ENCODE assay signal across 19 cellular contexts in genomic region chr17:6392609-6393367, GRCh38. TPM values are rescaled to one million over a fixed set of nuclear protein-coding genes. Genes with fewer than 3 reads are reported as not detected.
DNase-seq lines count a peak whose midpoint lies in the region; ATAC-seq, FAIRE-seq and TF ChIP-seq lines count a peak whose summit lies in the region.
"Had no signal": no experiment of that assay in that cellular context is flagged by ENCODE, and none has a peak within 500 bp of the region (broad histone marks: within the 10 kb centered on the region; RNA-seq: fewer than 3 reads in every experiment).

No MANE protein-coding gene starts in this region.

- FAIRE-seq in H1 (lab: Jason Lieb, UNC): no peak
- no peak for FAIRE-seq in small intestine (lab: Jason Lieb, UNC)
- FAIRE-seq: A204.1 had no signal

- 82% methylated on average over 15 of the region's 15 CpGs; no CpG with 5 or more reads in 1 of the 2 experiments for WGBS in H1 (ENCODE audit: extremely low coverage in 1 of 2, insufficient coverage in 1 of 2, insufficient read length in 1 of 2, insufficient replicate concordance in 2 of 2, low coverage in 1 of 2, low lambda C conversion rate in 2 of 2, missing lambda C conversion rate in 1 of 2), 2 experiments
- 7 to 36% (median 22%) methylated on average over 15 of the region's 15 CpGs for WGBS in small intestine, 3 donors

- TF ChIP-seq POLR2A in H1 (IDR thresholded peaks at IDR 0.05; ENCODE audit: control extremely low read depth in 1 of 2, low read depth in 2 of 2, low read length in 2 of 2): no peak

- no peaks in the 10 kb centered on the region for H3K36me3 ChIP-seq in H1 (ENCODE audit: control insufficient read depth in 2 of 4, insufficient read depth in 4 of 4, low read length in 3 of 4)
- H3K36me3 ChIP-seq in small intestine (ENCODE audit: control insufficient read depth in 2 of 2, insufficient read depth in 2 of 2, low read length in 2 of 2): no peaks in the 10 kb centered on the region

- H2BK20ac ChIP-seq in H1 (ENCODE audit: low read length): no peak overlapping the region

- no peak overlapping the region for H2AFZ ChIP-seq in H1 (ENCODE audit: low read length)

- no peak overlapping the region for H3K4ac ChIP-seq in H1 (replicated peaks; ENCODE audit: insufficient read length, low read depth, low read length)

- no peak overlapping the region for H2BK15ac ChIP-seq in H1 (ENCODE audit: low read length)

- no peaks in the 10 kb centered on the region for H3K79me1 ChIP-seq in H1 (ENCODE audit: low read depth, low read length)

- no peak overlapping the region for H3K23ac ChIP-seq in H1 (ENCODE audit: insufficient read length)

- peak overlapping the region; percentile 80; the same call in 1 of the 2 replicates for H2BK12ac ChIP-seq in H1 (ENCODE audit: low read depth, low read length)

- no peak overlapping the region for H2BK120ac ChIP-seq in H1 (replicated peaks; ENCODE audit: low read depth, low read length)

- no peak for TF ChIP-seq CTCF in H1 (IDR thresholded peaks at IDR 0.05; ENCODE audit: control extremely low read depth in 1 of 3, insufficient read depth in 1 of 3, low read depth in 1 of 3, low read length in 3 of 3)

- H3K27me3 ChIP-seq in H1 (replicated peaks in 1 of 4; ENCODE audit: control insufficient read depth in 3 of 4, extremely low read depth in 1 of 4, insufficient read depth in 3 of 4, low read length in 3 of 4): no peaks in the 10 kb centered on the region
- H3K27me3 ChIP-seq in small intestine (ENCODE audit: control insufficient read depth in 2 of 2, insufficient read depth in 2 of 2, low read length in 2 of 2): peaks cover 0 to 10% of the 10 kb centered on the region in 2 donors

- CTCF ChIA-PET in H1 (lab: Charles Lee; ENCODE audit: partially characterized antibody): interaction anchor here (0.5 to 1.6 kb wide), 8 partner anchors 9 to 146 kb away, joined by 3 to 6 read pairs (median 3); no protein-coding TSS in a partner anchor

- no peak overlapping the region; a peak in 1 of 7 replicates for H3K9ac ChIP-seq in H1 (replicated peaks in 1 of 4; ENCODE audit: extremely low read depth in 1 of 4, low read depth in 3 of 4, low read length in 3 of 4)

- H4K5ac ChIP-seq in H1 (ENCODE audit: insufficient read length, low read depth, low read length): no peak overlapping the region

- H3K79me2 ChIP-seq in H1 (ENCODE audit: control insufficient read depth in 1 of 2, insufficient read depth in 2 of 2, low read length in 2 of 2): no peaks in the 10 kb centered on the region

- H4K20me1 ChIP-seq in H1 (replicated peaks in 1 of 2; ENCODE audit: control insufficient read depth in 1 of 2, insufficient read depth in 2 of 2, low read length in 2 of 2): no peaks in the 10 kb centered on the region

- no peak for ATAC-seq in activated naive CD4-positive, alpha-beta T cell treated with anti-CD3 and anti-CD28 coated beads, Interleukin-2, amount 50 U/mL, for 72 hours
- ATAC-seq in HG03159 (IDR thresholded peaks at IDR 0.05; ENCODE audit: unreplicated experiment): no peak
- ATAC-seq: activated CD4-positive, CD25-positive, alpha-beta regulatory T cell treated with anti-CD3 and anti-CD28 coated beads, Interleukin-2, amount 50 U/mL, for 24 hours; stimulated activated naive CD8-positive, alpha-beta T cell treated with anti-CD3 and anti-CD28 coated beads, Interleukin-15, Interleukin-2, amounts not matched to agents 100 U/mL and 50 U/mL, for 24 hours had no signal

- H3K4me1 ChIP-seq in H1 (replicated peaks in 1 of 4; ENCODE audit: control insufficient read depth in 3 of 4, insufficient read depth in 4 of 4, low read length in 3 of 4) (peaks cover 0 to 15% (median 7%) of the 10 kb centered on the region in 4 experiments; a peak in 6 of 7 replicates), small intestine (ENCODE audit: control insufficient read depth in 2 of 2, insufficient read depth in 1 of 2, low read depth in 1 of 2, low read length in 1 of 2) (no peaks in the 10 kb centered on the region)

- H2AK5ac ChIP-seq in H1 (ENCODE audit: low read depth, low read length): no peak overlapping the region

- TF ChIP-seq RAD21 in H1 (IDR thresholded peaks at IDR 0.05 in 1 of 2, conservative IDR thresholded peaks at IDR 0.05 in 1 of 2; ENCODE audit: low read depth in 2 of 2, low read length in 2 of 2): no peak

- no peaks in the 10 kb centered on the region for H3K9me3 Mint-ChIP-seq in activated naive CD4-positive, alpha-beta T cell treated with anti-CD3 and anti-CD28 coated beads, Interleukin-2, amount 50 U/mL, for 72 hours
- H3K9me3 Mint-ChIP-seq: T-helper 2 cell treated with Interferon-gamma antibody and Interleukin-4, amounts not matched to agents 5 μg/mL and 100 μg/mL, for 36 hours had no signal

- no peak overlapping the region for H4K91ac ChIP-seq in H1 (replicated peaks; ENCODE audit: insufficient read length, low read length)

- H3K4me2 ChIP-seq in H1 (ENCODE audit: insufficient read depth in 1 of 2, low read depth in 2 of 2, low read length in 2 of 2): no peak overlapping the region

- no peak overlapping the region for H4K8ac ChIP-seq in H1 (ENCODE audit: extremely low read depth, insufficient read depth, low read length)

- H3K9me3 ChIP-seq in H1 (ENCODE audit: insufficient read depth in 2 of 2, low read depth in 1 of 2, low read length in 1 of 2): no peaks in the 10 kb centered on the region
- H3K9me3 ChIP-seq in small intestine (ENCODE audit: control insufficient read depth, low read depth): no peaks in the 10 kb centered on the region

- no peak overlapping the region for H3K14ac ChIP-seq in H1 (ENCODE audit: insufficient read length)

- no peak overlapping the region for H3K27ac Mint-ChIP-seq in activated naive CD4-positive, alpha-beta T cell treated with anti-CD3 and anti-CD28 coated beads, Interleukin-2, amount 50 U/mL, for 72 hours
- H3K27ac Mint-ChIP-seq: T-helper 2 cell treated with Interferon-gamma antibody and Interleukin-4, amounts not matched to agents 5 μg/mL and 100 μg/mL, for 36 hours had no signal

- no peaks in the 10 kb centered on the region for H3K23me2 ChIP-seq in H1 (ENCODE audit: low read depth, low read length)

- H2BK5ac ChIP-seq in H1 (ENCODE audit: low read depth, low read length): no peak overlapping the region

- H3K36me3 Mint-ChIP-seq in activated naive CD4-positive, alpha-beta T cell treated with anti-CD3 and anti-CD28 coated beads, Interleukin-2, amount 50 U/mL, for 72 hours: no peaks in the 10 kb centered on the region

- TF ChIP-seq EP300 in H1 (IDR thresholded peaks at IDR 0.05; ENCODE audit: borderline replicate concordance in 1 of 2, low read depth in 2 of 2, low read length in 2 of 2): no peak

- H3K27ac ChIP-seq in H1 (ENCODE audit: low read depth, low read length): no peak overlapping the region
- no peak overlapping the region for H3K27ac ChIP-seq in small intestine (ENCODE audit: low read depth in 1 of 2, low read length in 1 of 2)
- H3K27ac ChIP-seq: C4-2B had no signal

- POLR2A ChIA-PET in H1 (lab: Charles Lee; ENCODE audit: partially characterized antibody): no interaction called here

- no peak overlapping the region; the same call in 1 of the 2 replicates for H3K18ac ChIP-seq in H1 (ENCODE audit: extremely low read depth, low read length)

- H3K4me3 ChIP-seq in H1 (ENCODE audit: extremely low read depth in 1 of 4, insufficient read depth in 2 of 4, low read depth in 3 of 4, low read length in 4 of 4) (no peak overlapping the region), small intestine (ENCODE audit: low read depth in 1 of 2, low read length in 2 of 2) (no peak overlapping the region)

- DNase-seq in NCI-H82 (lab: John Stamatoyannopoulos, UW) (peak; percentile 28), NCI-H82 treated with DMSO at 0.1 percent for 48 hours (lab: John Stamatoyannopoulos, UW; ENCODE audit: unreplicated experiment) (no peak), NCI-H146 (lab: John Stamatoyannopoulos, UW) (peak; percentile 95), H1 (ENCODE audit: low read depth in 1 of 2, low spot score in 2 of 2) (no peak), small intestine (peak; percentile 10), SIG-M5 (lab: John Stamatoyannopoulos, UW) (no peak)
- no peak for DNase-seq in activated naive CD4-positive, alpha-beta T cell treated with anti-CD3 and anti-CD28 coated beads, Interleukin-2, amount 50 U/mL, for 72 hours (ENCODE audit: low spot score in 2 of 2)
- DNase-seq: activated effector memory CD4-positive, alpha-beta T cell treated with Interleukin-2 at 50 U/mL for 16 hours; effector CD8-positive, alpha-beta T cell; HCEC 1CT; SHP77 treated with DMSO at 0.1 percent for 48 hours; stimulated activated CD4-positive, alpha-beta T cell treated with anti-CD3 and anti-CD28 coated beads, Interleukin-15, amount 100 ng/mL, for 24 hours; stimulated activated naive CD8-positive, alpha-beta T cell treated with anti-CD3 and anti-CD28 coated beads, Interleukin-15, Interleukin-2, amounts not matched to agents 100 U/mL and 50 U/mL, for 24 hours had no signal

- H3K56ac ChIP-seq in H1 (replicated peaks; ENCODE audit: insufficient read length, low read depth, low read length): no peak overlapping the region

TF ChIP-seq in H1, 55 proteins besides CTCF, POLR2A, EP300 and RAD21 (continues in another document):
- no peak for TF ChIP-seq CEBPB (IDR thresholded peaks at IDR 0.05; ENCODE audit: low read depth, low read length)

RNA-seq across cellular contexts. Expression of gene AIPL1, which starts 42.1 kb away (rescaled TPM):
- 0.71 TPM in 1 of 2 replicates, not detected in the other for total RNA-seq in H1 (2021; fragmentation: NEBNext Ultra II Directional; extraction: Animal tissue kit (Norgen Biotek cat#: 25700))
- polyA plus RNA-seq in H1 (2011; rRNA removed) (0.56 and 0.89 TPM in 2 replicates), small intestine (not detected)
- polyA plus RNA-seq in H1 (2011; cell fraction: cytosol; rRNA removed): 1.6 TPM
- polyA plus RNA-seq in H1 (2011; cell fraction: nucleus; rRNA removed): 0.78 TPM
- 0.22 to 0.55 TPM (median 0.40 TPM) in 4 replicates for polyA plus RNA-seq in H1 (2012, experiment 1 of 2)
- polyA plus RNA-seq in H1 (2012, experiment 2 of 2): 0.09 TPM
- polyA plus RNA-seq in H1 (2013, experiment 1 of 2): 0.14 TPM
- 0.29 TPM for polyA plus RNA-seq in H1 (2013, experiment 2 of 2)
- polyA minus RNA-seq in H1 (2011; rRNA and poly(A)+ RNA removed): 0.20 and 0.22 TPM in 2 replicates
- polyA minus RNA-seq in H1 (2011; cell fraction: cytosol; rRNA and poly(A)+ RNA removed): not detected
- not detected for polyA minus RNA-seq in H1 (2011; cell fraction: nucleus; rRNA and poly(A)+ RNA removed)
- not detected for total RNA-seq in activated naive CD4-positive, alpha-beta T cell treated with anti-CD3 and anti-CD28 coated beads, Interleukin-2, amount 50 U/mL, for 72 hours
- total RNA-seq: urinary bladder had no signal
- polyA plus RNA-seq: urinary bladder had no signal

RNA-seq across cellular contexts. Expression of gene PIMREG, which starts 51.5 kb away (rescaled TPM):
- 133 and 143 TPM in 2 replicates for total RNA-seq in H1 (2021; fragmentation: NEBNext Ultra II Directional; extraction: Animal tissue kit (Norgen Biotek cat#: 25700))
- 126 and 148 TPM in 2 replicates for polyA plus RNA-seq in H1 (2011; rRNA removed)
- polyA plus RNA-seq in H1 (2011; cell fraction: cytosol; rRNA removed): 154 TPM
- 223 TPM for polyA plus RNA-seq in H1 (2011; cell fraction: nucleus; rRNA removed)
- 83.9 to 119 TPM (median 107 TPM) in 4 replicates for polyA plus RNA-seq in H1 (2012, experiment 1 of 2)
- 116 TPM for polyA plus RNA-seq in H1 (2012, experiment 2 of 2)
- 64.4 TPM for polyA plus RNA-seq in H1 (2013, experiment 1 of 2)
- polyA plus RNA-seq in H1 (2013, experiment 2 of 2): 62.7 TPM
- 55.3 and 66.3 TPM in 2 replicates for polyA minus RNA-seq in H1 (2011; rRNA and poly(A)+ RNA removed)
- 56.3 TPM for polyA minus RNA-seq in H1 (2011; cell fraction: cytosol; rRNA and poly(A)+ RNA removed)
- polyA minus RNA-seq in H1 (2011; cell fraction: nucleus; rRNA and poly(A)+ RNA removed): 68.8 TPM
- polyA plus RNA-seq in small intestine: 1 to 10 TPM in 2 of 3 donors, under 1 TPM in 1; 0.45 to 7.4 (median 1.9) TPM
- total RNA-seq in activated naive CD4-positive, alpha-beta T cell treated with anti-CD3 and anti-CD28 coated beads, Interleukin-2, amount 50 U/mL, for 72 hours: 10 to 100 TPM; 13.0 to 13.1 TPM

Comparison
In these comparisons a context has a peak if more than half of its experiments do, and no peak if none do; other contexts are left out.
1. DNase-seq: peak in NCI-H82 (single experiment), NCI-H146 (single experiment) and small intestine (single experiment); none in NCI-H82 treated with DMSO at 0.1 percent for 48 hours (single experiment), H1 (0 of 2), activated naive CD4-positive, alpha-beta T cell treated with anti-CD3 and anti-CD28 coated beads, Interleukin-2, amount 50 U/mL, for 72 hours (0 of 2) and SIG-M5 (single experiment).